25 cellular contexts compared by ENCODE assay signal in genomic region chr6:31920803-31921202, GRCh38. TPM values are rescaled to one million over a fixed set of nuclear protein-coding genes. Genes with fewer than 3 reads are reported as not detected.
DNase-seq lines count a peak whose midpoint lies in the region; ATAC-seq and TF ChIP-seq lines count a peak whose summit lies in the region.
"Had no signal": no experiment of that assay in that cellular context is flagged by ENCODE, and none has a peak within 500 bp of the region (broad histone marks: within the 10 kb centered on the region; RNA-seq: fewer than 3 reads in every experiment).

No MANE protein-coding gene starts in this region.

- H3K36me3 ChIP-seq in lower lobe of right lung (no peaks in the 10 kb centered on the region), smooth muscle cell (ENCODE audit: low read depth) (no peaks in the 10 kb centered on the region)
- H3K36me3 ChIP-seq: ascending aorta, right atrium auricular region, SJSA1 had no signal

- H3K27me3 ChIP-seq in lower lobe of right lung (ENCODE audit: low read depth) (no peaks in the 10 kb centered on the region), smooth muscle cell (ENCODE audit: low read depth) (no peaks in the 10 kb centered on the region)
- H3K27me3 ChIP-seq: ascending aorta, dorsolateral prefrontal cortex, right atrium auricular region, SJSA1 had no signal

- DNase-seq in AML-193 (lab: John Stamatoyannopoulos, UW) (peak; percentile 24 to 35), MV-4-11 (lab: John Stamatoyannopoulos, UW) (peak; percentile 56), cardiac fibroblast (ENCODE audit: low read depth in 2 of 2) (peak; percentile 20 to 32), lower lobe of right lung (no peak), AG08395 (ENCODE audit: low spot score) (no peak), smooth muscle cell (lab: John Stamatoyannopoulos, UW; ENCODE audit: unreplicated experiment) (no peak), posterior vena cava (ENCODE audit: low spot score) (no peak)
- no peak for DNase-seq in activated CD4-positive, alpha-beta T cell treated with anti-CD3 and anti-CD28 coated beads for 1 hour
- DNase-seq: activated CD4-positive, alpha-beta T cell treated with anti-CD3 and anti-CD28 coated beads, Interleukin-2, amount 10 ng/mL, durations not matched to agents 7 days and 5 days; dorsolateral prefrontal cortex; foreskin melanocyte; immature natural killer cell; KG1; NCI-H1694; NCI-H774; stimulated activated CD4-positive, alpha-beta T cell treated with anti-CD3 and anti-CD28 coated beads, Interleukin-12 subunit alpha, Interleukin-12 subunit beta, amount 100 ng/mL, for 4 hours; stimulated activated CD4-positive, alpha-beta T cell treated with anti-CD3 and anti-CD28 coated beads, Interleukin-4, amount 100 ng/mL, for 24 hours; stimulated activated naive CD4-positive, alpha-beta T cell had no signal

- H3K79me2 ChIP-seq in smooth muscle cell (ENCODE audit: low read depth), result no peaks in the 10 kb centered on the region

- H3K4me1 ChIP-seq in lower lobe of right lung (peaks cover 20% of the 10 kb centered on the region), smooth muscle cell (ENCODE audit: low read depth) (no peaks in the 10 kb centered on the region)
- H3K4me1 ChIP-seq: ascending aorta, right atrium auricular region had no signal

- H3K4me3 ChIP-seq in cardiac fibroblast (replicated peaks in 1 of 2; ENCODE audit: low read depth in 2 of 2, low read length in 2 of 2) (no peak overlapping the region), lower lobe of right lung (no peak overlapping the region), smooth muscle cell (no peak overlapping the region)
- H3K4me3 ChIP-seq: ascending aorta, dorsolateral prefrontal cortex, right atrium auricular region, SJSA1 had no signal

- intact Hi-C loops in lower lobe of right lung (cut with DNase I), result no loop called here
- intact Hi-C loops in posterior vena cava (cut with DNase I), result loop anchor here in 1 of 2 donors (5.0 kb wide), 1 partner anchor 891 kb away; no protein-coding TSS in a partner anchor

- ATAC-seq in lower lobe of right lung, result peak; percentile 80 to 89
- ATAC-seq: left lobe of liver had no signal

- no peak overlapping the region for H3K4me2 ChIP-seq in smooth muscle cell

- H2AFZ ChIP-seq in smooth muscle cell (ENCODE audit: low read depth), result no peak overlapping the region

- H3F3A ChIP-seq in smooth muscle cell (ENCODE audit: low read depth), result no peaks in the 10 kb centered on the region

- no peaks in the 10 kb centered on the region for H4K20me1 ChIP-seq in smooth muscle cell (ENCODE audit: low read depth)

- WGBS in smooth muscle cell (ENCODE audit: low lambda C conversion rate), result 73% methylated on average over 2 of the region's 2 CpGs

- H3K27ac ChIP-seq in lower lobe of right lung (peak overlapping the region; percentile 67), smooth muscle cell (ENCODE audit: low read depth) (no peak overlapping the region)
- H3K27ac ChIP-seq: ascending aorta, dorsolateral prefrontal cortex, right atrium auricular region, SJSA1 had no signal

- TF ChIP-seq CTCF in cardiac fibroblast (IDR thresholded peaks at IDR 0.05; ENCODE audit: low read depth, low read length) (no peak), lower lobe of right lung (IDR thresholded peaks at IDR 0.05) (no peak), smooth muscle cell (IDR thresholded peaks at IDR 0.05; ENCODE audit: borderline replicate concordance, insufficient read depth, poor library complexity, severe bottlenecking) (no peak)

- no peak overlapping the region for H3K9ac ChIP-seq in smooth muscle cell (ENCODE audit: low read depth)

- H3K9me3 ChIP-seq in lower lobe of right lung (no peaks in the 10 kb centered on the region), smooth muscle cell (replicated peaks; ENCODE audit: low read depth) (no peaks in the 10 kb centered on the region)
- H3K9me3 ChIP-seq: ascending aorta, right atrium auricular region, SJSA1 had no signal

RNA-seq across cellular contexts. Expression of gene C2, which starts 6.7 kb away (rescaled TPM):
- total RNA-seq in lower lobe of right lung, result 311 TPM
- total RNA-seq in smooth muscle cell, result 0.27 TPM in 1 of 2 replicates, not detected in the other
- 0.37 TPM in 2 replicates for polyA plus RNA-seq in smooth muscle cell
- 10 to 100 TPM; 14.0 to 59.6 TPM for total RNA-seq in posterior vena cava
- polyA plus RNA-seq: endothelial cell of umbilical vein had no signal

RNA-seq across cellular contexts. Expression of gene ZBTB12, which starts 18.9 kb away (rescaled TPM):
- 5.1 TPM for total RNA-seq in lower lobe of right lung
- 0.04 and 0.54 TPM in 2 replicates for total RNA-seq in smooth muscle cell
- polyA plus RNA-seq in smooth muscle cell, result 0.39 TPM in 1 of 2 replicates, not detected in the other
- total RNA-seq in posterior vena cava, result 1 to 10 TPM; 3.6 to 4.2 TPM
- polyA plus RNA-seq: CD14-positive monocyte, immature natural killer cell had no signal

RNA-seq across cellular contexts. Expression of gene EHMT2, which starts 23.3 kb away (rescaled TPM):
- total RNA-seq in lower lobe of right lung (46.0 TPM), smooth muscle cell (17.4 and 17.6 TPM in 2 replicates), posterior vena cava (10 to 100 TPM; 24.0 to 26.8 TPM)
- 33.9 and 38.9 TPM in 2 replicates for polyA plus RNA-seq in smooth muscle cell

RNA-seq across cellular contexts. Expression of gene CFB, which starts 25.1 kb away (rescaled TPM):
- total RNA-seq in lower lobe of right lung (85.6 TPM), smooth muscle cell (not detected in 2 replicates), posterior vena cava (10 to 100 TPM; 35.8 to 83.3 TPM)
- 2.3 and 4.1 TPM in 2 replicates for polyA plus RNA-seq in smooth muscle cell
- total RNA-seq: H1 had no signal

RNA-seq across cellular contexts. Expression of gene NELFE, which starts 38.0 kb away (rescaled TPM):
- total RNA-seq in lower lobe of right lung (47.0 TPM), smooth muscle cell (78.6 and 91.5 TPM in 2 replicates), posterior vena cava (10 to 100 TPM; 41.6 to 52.0 TPM)
- polyA plus RNA-seq in smooth muscle cell, result 125 and 134 TPM in 2 replicates

Comparison
In these comparisons a context has a peak if more than half of its experiments do, and no peak if none do; other contexts are left out.
1. DNase-seq: peak in AML-193 (2 of 2), MV-4-11 (single experiment) and cardiac fibroblast (2 of 2); none in lower lobe of right lung (single experiment), AG08395 (single experiment), smooth muscle cell (single experiment), posterior vena cava (single experiment) and activated CD4-positive, alpha-beta T cell treated with anti-CD3 and anti-CD28 coated beads for 1 hour (single experiment).
2. RNA of gene C2, which starts 6.7 kb away (total RNA-seq): 311 TPM in lower lobe of right lung (single experiment) and 14.0 to 59.6 TPM in posterior vena cava; 0.27 TPM in smooth muscle cell; every median in the first group is over 10 times any median in the second.